In genomic region chr9:121550569-121551512, GRCh38 we compare ENCODE assay signal across 8 cellular contexts.
DNase-seq lines count a peak whose midpoint lies in the region; ATAC-seq and TF ChIP-seq lines count a peak whose summit lies in the region.

No MANE protein-coding gene starts in this region.

- POLR2A ChIA-PET in GM10248 (lab: Yijun Ruan, JAX), result no interaction called here

- CTCF ChIA-PET in GM10248 (lab: Yijun Ruan, JAX), result interaction anchor here (0.6 to 2.1 kb wide), 17 partner anchors 10 to 442 kb away, joined by 3 to 12 read pairs (median 4); no protein-coding TSS in a partner anchor

- H3K27me3 Mint-ChIP-seq in effector memory CD8-positive, alpha-beta T cell, result peaks cover 29 to 32% of the 10 kb centered on the region in 2 donors
- H3K27me3 Mint-ChIP-seq in memory B cell, result peaks cover 22% of the 10 kb centered on the region

- DNase-seq in GM10248 (ENCODE audit: extremely low spot score) (peak; percentile 80), NCI-H69 (lab: John Stamatoyannopoulos, UW) (peak; percentile 95), memory B cell (ENCODE audit: low spot score in 2 of 2) (peak; percentile 77 to 88)
- DNase-seq in activated CD8-positive, alpha-beta memory T cell treated with anti-CD3 and anti-CD28 coated beads for 1 hour (ENCODE audit: extremely low read depth in 1 of 2, low read depth in 1 of 2), result peak; percentile 16 to 49
- DNase-seq in effector memory CD8-positive, alpha-beta T cell, result peak; percentile 61 to 74 (median 69)
- peak; percentile 44 for DNase-seq in stimulated activated CD8-positive, alpha-beta memory T cell treated with anti-CD3 and anti-CD28 coated beads, Interleukin-12 subunit alpha, Interleukin-12 subunit beta, amount 100 ng/mL, for 4 hours (ENCODE audit: low read depth)

- H3K27ac Mint-ChIP-seq in effector memory CD8-positive, alpha-beta T cell, result no peak overlapping the region
- H3K27ac Mint-ChIP-seq in memory B cell, result no peak overlapping the region

- H3K9me3 Mint-ChIP-seq in effector memory CD8-positive, alpha-beta T cell, result no peaks in the 10 kb centered on the region
- H3K9me3 Mint-ChIP-seq in memory B cell, result no peaks in the 10 kb centered on the region

- peak; percentile 68 for ATAC-seq in HG03280 (IDR thresholded peaks at IDR 0.05; ENCODE audit: unreplicated experiment)
- peak; percentile 82 for ATAC-seq in effector memory CD8-positive, alpha-beta T cell (replicated peaks)
- peak; percentile 79 for ATAC-seq in memory B cell (ENCODE audit: low read depth)
- ATAC-seq in HG02870 (IDR thresholded peaks at IDR 0.05; ENCODE audit: unreplicated experiment), result no peak

- peak; percentile 98 for TF ChIP-seq CTCF in GM10248 (IDR thresholded peaks at IDR 0.05; ENCODE audit: control extremely low read depth, extremely low read depth, low read depth, missing control alignments)

- H3K36me3 Mint-ChIP-seq in effector memory CD8-positive, alpha-beta T cell (ENCODE audit: insufficient read depth), result peaks cover 2% of the 10 kb centered on the region
- H3K36me3 Mint-ChIP-seq in memory B cell, result no peaks in the 10 kb centered on the region

- no peak overlapping the region for H3K4me3 Mint-ChIP-seq in effector memory CD8-positive, alpha-beta T cell
- no peak overlapping the region for H3K4me3 Mint-ChIP-seq in memory B cell

- H3K4me1 Mint-ChIP-seq in effector memory CD8-positive, alpha-beta T cell (ENCODE audit: low read depth in 2 of 2), result peaks cover 0 to 3% of the 10 kb centered on the region in 2 donors
- peaks cover 3% of the 10 kb centered on the region for H3K4me1 Mint-ChIP-seq in memory B cell

Comparison
In these comparisons a context has a peak if more than half of its experiments do, and no peak if none do; other contexts are left out.
1. DNase-seq: peak in every context shown above with its lines; median percentile 95 in NCI-H69; 82 in memory B cell; 80 in GM10248; 69 in effector memory CD8-positive, alpha-beta T cell; 44 in stimulated activated CD8-positive, alpha-beta memory T cell treated with anti-CD3 and anti-CD28 coated beads, Interleukin-12 subunit alpha, Interleukin-12 subunit beta, amount 100 ng/mL, for 4 hours; 32 in activated CD8-positive, alpha-beta memory T cell treated with anti-CD3 and anti-CD28 coated beads for 1 hour.